Comparison of ENCODE assay signal across 8 cellular contexts in genomic region chr16:77807-78443, GRCh38. TPM values are rescaled to one million over a fixed set of nuclear protein-coding genes. Genes with fewer than 3 reads are reported as not detected.
DNase-seq lines count a peak whose midpoint lies in the region; ATAC-seq and TF ChIP-seq lines count a peak whose summit lies in the region.

MPG (plus strand) TSS chr16:78225; CDS start chr16:78310, 85 bp downstream.

- intact Hi-C loops in lower leg skin (cut with DNase I; ENCODE audit: low total_unique reads), result no loop called here

- no peaks in the 10 kb centered on the region for H3K9me3 ChIP-seq in duodenal mucosa (ENCODE audit: control insufficient read depth in 1 of 2, low read length in 2 of 2)

- peak within 1 kb of the TSS; percentile 74 to 76 for H3K9ac ChIP-seq in duodenal mucosa (ENCODE audit: low read depth in 1 of 2, low read length in 2 of 2)

- WGBS in lower leg skin, 2 donors, result 0 to 1% methylated on average over 30 to 68 of the region's 83 CpGs

- H3K27ac ChIP-seq in 22Rv1 (peak within 1 kb of the TSS; percentile 84), duodenal mucosa (ENCODE audit: low read depth, low read length) (peak within 1 kb of the TSS; percentile 73)

- peaks cover 0 to 12% of the 10 kb centered on the region in 2 donors for H3K36me3 ChIP-seq in duodenal mucosa (ENCODE audit: control insufficient read depth in 1 of 2, insufficient read depth in 2 of 2, low read length in 2 of 2)

- peak within 1 kb of the TSS; percentile 70 to 87 for H3K4me3 ChIP-seq in duodenal mucosa (ENCODE audit: low read depth in 1 of 2, low read length in 2 of 2)
- H3K4me3 ChIP-seq in lower leg skin (ENCODE audit: low read depth, poor library complexity, severe bottlenecking), result peak within 1 kb of the TSS; percentile 70

- ATAC-seq in GM18511 (IDR thresholded peaks at IDR 0.05; ENCODE audit: unreplicated experiment) (peak; percentile 70), HG03066 (IDR thresholded peaks at IDR 0.05; ENCODE audit: low read depth, unreplicated experiment) (peak; percentile 74)

- peak in 1 of 2 donors; percentile 32 for TF ChIP-seq POLR2A in lower leg skin (IDR thresholded peaks at IDR 0.05)

- peaks cover 0 to 3% of the 10 kb centered on the region in 2 donors for H3K27me3 ChIP-seq in duodenal mucosa (ENCODE audit: control insufficient read depth in 1 of 2, insufficient read depth in 2 of 2, low read length in 2 of 2)

- TF ChIP-seq CTCF in 22Rv1 (IDR thresholded peaks at IDR 0.05), result no peak
- no peak for TF ChIP-seq CTCF in lower leg skin (IDR thresholded peaks at IDR 0.05)

- H3K4me1 ChIP-seq in duodenal mucosa (ENCODE audit: control insufficient read depth in 1 of 2, insufficient read depth in 2 of 2, low read length in 2 of 2), result peaks cover 30 to 38% of the 10 kb centered on the region in 2 donors

- DNase-seq in NCI-H524 (lab: John Stamatoyannopoulos, UW), result peak; percentile 69 to 78
- DNase-seq in activated CD4-positive, alpha-beta T cell treated with anti-CD3 and anti-CD28 coated beads, Interleukin-2, amount 50 U/mL, for 48 hours, result peak; percentile 85 to 90
- peak; percentile 75 to 98 for DNase-seq in lower leg skin (ENCODE audit: low spot score in 2 of 2)
- peak; percentile 70 to 80 for DNase-seq in stimulated activated CD4-positive, alpha-beta T cell treated with anti-CD3 and anti-CD28 coated beads, Interleukin-4, amount 100 ng/mL, for 48 hours (ENCODE audit: low read depth in 2 of 2)

RNA-seq across cellular contexts. Expression of gene MPG, which starts in this region (rescaled TPM):
- 10 to 100 TPM; 46.8 to 84.8 (median 61.0) TPM for total RNA-seq in lower leg skin

Comparison
In these comparisons a context has a peak if more than half of its experiments do, and no peak if none do; other contexts are left out.
1. Peak in every context shown above with its lines: DNase-seq, ATAC-seq, H3K4me3 ChIP-seq and H3K27ac ChIP-seq.